Comparison of ENCODE assay signal across 8 cellular contexts in genomic region chr16:15016354-15016753, GRCh38. TPM values are rescaled to one million over a fixed set of nuclear protein-coding genes. Genes with fewer than 3 reads are reported as not detected.
A peak's percentile ranks its signal among the peaks of the same experiment; 100 is the strongest.
DNase-seq lines count a peak whose midpoint lies in the region; ATAC-seq and TF ChIP-seq lines count a peak whose summit lies in the region.
"Not testable (repeated sequence)": the region's sequence is repeated elsewhere in the genome, so short reads cannot be mapped to it uniquely, and the experiment has no call there.

No MANE protein-coding gene starts in this region.

- H3K4me1 Mint-ChIP-seq in T-cell (peaks cover 31 to 49% (median 46%) of the 10 kb centered on the region in 3 donors), neural progenitor cell (peaks cover 13% of the 10 kb centered on the region)

- CTCF ChIA-PET in T-cell (lab: Charles Lee): not testable (repeated sequence)

- not testable (repeated sequence) for H3K27me3 ChIP-seq in BLaER1; adipocyte (replicated peaks; ENCODE audit: control insufficient read depth, insufficient read depth, low read length); esophagus (ENCODE audit: control insufficient read depth in 1 of 2, insufficient read depth in 2 of 2, low read length in 2 of 2); left lung; neural progenitor cell; thoracic aorta (replicated peaks; ENCODE audit: insufficient read depth)

- not testable (repeated sequence) for H3K79me2 ChIP-seq in neural progenitor cell (ENCODE audit: low read depth)

- not testable (repeated sequence) for H3F3A ChIP-seq in neural progenitor cell (ENCODE audit: low read depth)

- H3K27ac ChIP-seq in BLaER1 (0 out of 2 replicates have a peak overlapping the region, but pooled peaks have one; percentile 37), esophagus (ENCODE audit: low read depth in 2 of 2, low read length in 1 of 2) (peak overlapping the region; percentile 17 to 49), left lung (peak overlapping the region; percentile 3 to 20), neural progenitor cell (peak overlapping the region; percentile 2), thoracic aorta (peak overlapping the region; percentile 6 to 29)

- not testable (repeated sequence) for H3K4me3 ChIP-seq in BLaER1; adipocyte (ENCODE audit: low read length); esophagus (ENCODE audit: low read depth in 1 of 2, low read length in 2 of 2); left lung; neural progenitor cell; thoracic aorta

- POLR2A ChIA-PET in T-cell (lab: Charles Lee): not testable (repeated sequence)

- H3K27me3 Mint-ChIP-seq in T-cell; neural progenitor cell (ENCODE audit: insufficient read depth, low read depth): not testable (repeated sequence)

- H4K20me1 ChIP-seq in BLaER1: peaks cover 21% of the 10 kb centered on the region
- H4K20me1 ChIP-seq in neural progenitor cell (ENCODE audit: low read depth): not testable (repeated sequence)

- H2AFZ ChIP-seq in neural progenitor cell (replicated peaks): not testable (repeated sequence)

- intact Hi-C loops in left lung (cut with DNase I): not testable (repeated sequence)

- peaks cover 40% of the 10 kb centered on the region for H3K4me1 ChIP-seq in BLaER1
- H3K4me1 ChIP-seq in adipocyte (ENCODE audit: control insufficient read depth, insufficient read depth, low read length): peaks cover 32% of the 10 kb centered on the region
- H3K4me1 ChIP-seq in esophagus (ENCODE audit: control insufficient read depth in 2 of 2, insufficient read depth in 2 of 2, low read length in 1 of 2); neural progenitor cell: not testable (repeated sequence)
- peaks cover 19 to 29% of the 10 kb centered on the region in 2 donors for H3K4me1 ChIP-seq in left lung
- peaks cover 24 to 37% of the 10 kb centered on the region in 2 donors for H3K4me1 ChIP-seq in thoracic aorta (ENCODE audit: control insufficient read depth in 1 of 2, low read depth in 2 of 2)

- not testable (repeated sequence) for H3K4me2 ChIP-seq in BLaER1, neural progenitor cell

- H3K36me3 ChIP-seq in BLaER1 (peaks cover 69% of the 10 kb centered on the region), adipocyte (ENCODE audit: control insufficient read depth, insufficient read depth, low read length, severe bottlenecking) (peaks cover 29% of the 10 kb centered on the region), esophagus (ENCODE audit: control insufficient read depth in 2 of 2, insufficient read depth in 2 of 2, low read length in 1 of 2) (peaks cover 9 to 14% of the 10 kb centered on the region in 2 donors), left lung (peaks cover 4 to 78% of the 10 kb centered on the region in 2 donors), thoracic aorta (peaks cover 29% of the 10 kb centered on the region)
- not testable (repeated sequence) for H3K36me3 ChIP-seq in neural progenitor cell

- not testable (repeated sequence) for H3K9me3 Mint-ChIP-seq in T-cell, neural progenitor cell

- peak overlapping the region; percentile 5; the same call in 1 of the 2 replicates for H3K9ac ChIP-seq in BLaER1
- peak overlapping the region; percentile 3 for H3K9ac ChIP-seq in adipocyte (ENCODE audit: low read length)
- not testable (repeated sequence) for H3K9ac ChIP-seq in neural progenitor cell

- not testable (repeated sequence) for ATAC-seq in T-cell (replicated peaks in 1 of 4); thoracic aorta (ENCODE audit: insufficient number of reproducible peaks, low FRiP score, low read depth)
- ATAC-seq in left lung: peak; percentile 4

- WGBS in esophagus, 2 donors: 77 to 83% methylated on average over 4 of the region's 4 CpGs

- H3K27ac Mint-ChIP-seq in T-cell (peak overlapping the region; percentile 65 to 70), neural progenitor cell (peak overlapping the region; percentile 84)

- DNase-seq in Kasumi-1 (lab: John Stamatoyannopoulos, UW): peak; percentile 47 to 64
- not testable (repeated sequence) for DNase-seq in T-cell; adipocyte (ENCODE audit: low read depth); left lung; neural progenitor cell (ENCODE audit: low spot score); thoracic aorta (ENCODE audit: low spot score)

- H3K36me3 Mint-ChIP-seq in T-cell: peaks cover 33% of the 10 kb centered on the region
- H3K36me3 Mint-ChIP-seq in neural progenitor cell: peaks cover 25% of the 10 kb centered on the region

- not testable (repeated sequence) for TF ChIP-seq CTCF in left lung (IDR thresholded peaks at IDR 0.05); neural progenitor cell (IDR thresholded peaks at IDR 0.05); thoracic aorta (IDR thresholded peaks at IDR 0.05)

- not testable (repeated sequence) for H3K9me3 ChIP-seq in BLaER1; adipocyte (ENCODE audit: control insufficient read depth, low read length); esophagus (ENCODE audit: control insufficient read depth in 2 of 2, insufficient read depth in 1 of 2, low read depth in 1 of 2, low read length in 1 of 2); left lung; neural progenitor cell (ENCODE audit: low read depth); thoracic aorta

- not testable (repeated sequence) for H3K4me3 Mint-ChIP-seq in T-cell, neural progenitor cell

RNA-seq across cellular contexts. Expression of gene NTAN1, which starts 39.5 kb away (rescaled TPM):
- total RNA-seq in T-cell: 10 to 100 TPM; 21.8 to 30.6 (median 28.7) TPM
- 10 to 100 TPM; 27.3 to 29.6 TPM for polyA plus RNA-seq in esophagus
- total RNA-seq in left lung: 10 to 100 TPM; 33.6 to 38.1 TPM
- 49.2 and 86.0 TPM in 2 replicates for total RNA-seq in neural progenitor cell (ENCODE audit: low replicate concordance)
- 10 to 100 TPM; 36.8 to 45.5 TPM for total RNA-seq in thoracic aorta

RNA-seq across cellular contexts. Expression of gene PDXDC1, which starts 41.5 kb away (rescaled TPM):
- total RNA-seq in T-cell (10 to 100 TPM; 63.3 to 84.7 (median 72.4) TPM), left lung (100 to 1,000 TPM; 103 to 111 TPM), neural progenitor cell (ENCODE audit: low replicate concordance) (68.8 and 69.1 TPM in 2 replicates), thoracic aorta (10 to 100 TPM; 79.1 to 97.4 TPM)
- polyA plus RNA-seq in esophagus: 10 to 100 TPM; 32.4 to 35.3 TPM
